8 cellular contexts compared by ENCODE assay signal in genomic region chr10:5888843-5889623, GRCh38. TPM values are rescaled to one million over a fixed set of nuclear protein-coding genes. Genes with fewer than 3 reads are reported as not detected.
DNase-seq lines count a peak whose midpoint lies in the region; ATAC-seq lines count a peak whose summit lies in the region.

No MANE protein-coding gene starts in this region.

- H3K9me3 ChIP-seq in SJCRH30 (replicated peaks) (no peaks in the 10 kb centered on the region), skeletal muscle satellite cell (replicated peaks; ENCODE audit: low read length) (no peaks in the 10 kb centered on the region)

- peak overlapping the region; percentile 89 for H3K9ac ChIP-seq in skeletal muscle satellite cell (ENCODE audit: low read depth, low read length)

- H3K4me3 ChIP-seq in SJCRH30 (peak overlapping the region; percentile 84), skeletal muscle satellite cell (ENCODE audit: low read length) (peak overlapping the region; percentile 95)

- H3K4me1 ChIP-seq in SJCRH30 (no peaks in the 10 kb centered on the region), skeletal muscle satellite cell (ENCODE audit: control insufficient read depth, insufficient read depth, low read length) (peaks cover 22% of the 10 kb centered on the region)

- WGBS in adipose tissue, 3 donors: 0 to 1% (median 0%) methylated on average over 57 to 80 of the region's 80 CpGs

- peak overlapping the region; percentile 100 for H3K4me2 ChIP-seq in skeletal muscle satellite cell (ENCODE audit: low read length)

- DNase-seq in A172 (ENCODE audit: low spot score) (peak; percentile 35), SJCRH30 (peak; percentile 27 to 40), iPS DF 4.7 (ENCODE audit: extremely low read depth, low spot score) (peak; percentile 7), midbrain (lab: John Stamatoyannopoulos, UW) (no peak)

- H3K27ac ChIP-seq in SJCRH30: peak overlapping the region; percentile 63
- H3K27ac ChIP-seq in adipose tissue (ENCODE audit: low read depth, low read length): peak overlapping the region; percentile 32

- peaks cover 4% of the 10 kb centered on the region for H3K36me3 ChIP-seq in SJCRH30
- H3K36me3 ChIP-seq in skeletal muscle satellite cell (ENCODE audit: insufficient read depth, low read length): peaks cover 15% of the 10 kb centered on the region

- H3K27me3 ChIP-seq in SJCRH30 (no peaks in the 10 kb centered on the region), skeletal muscle satellite cell (ENCODE audit: control insufficient read depth, insufficient read depth, low read length) (no peaks in the 10 kb centered on the region)

- peak; percentile 26 for ATAC-seq in GM18867 (IDR thresholded peaks at IDR 0.05; ENCODE audit: unreplicated experiment)
- ATAC-seq in HG03103 (IDR thresholded peaks at IDR 0.05; ENCODE audit: low read depth, unreplicated experiment): peak; percentile 22

RNA-seq across cellular contexts. Expression of gene ANKRD16, which starts 0.7 kb away (rescaled TPM):
- total RNA-seq in A172 (2014; rRNA removed; shearing (Covaris generic)): 14.0 and 14.6 TPM in 2 replicates
- 2.9 and 5.6 TPM in 2 replicates for total RNA-seq in SJCRH30 (2014; rRNA removed; shearing (Covaris generic))
- polyA plus RNA-seq in adipose tissue: 1 to 10 TPM; 3.3 to 4.8 (median 4.6) TPM
- 9.8 and 9.9 TPM in 2 replicates for total RNA-seq in skeletal muscle satellite cell (2012; rRNA removed)

RNA-seq across cellular contexts. Expression of gene FBH1, which starts 1.0 kb away (rescaled TPM):
- 79.0 and 90.1 TPM in 2 replicates for total RNA-seq in A172 (2014; rRNA removed; shearing (Covaris generic))
- total RNA-seq in SJCRH30 (2014; rRNA removed; shearing (Covaris generic)): 32.8 and 38.4 TPM in 2 replicates
- polyA plus RNA-seq in adipose tissue: 10 to 100 TPM; 24.0 to 73.7 (median 46.3) TPM
- total RNA-seq in skeletal muscle satellite cell (2012; rRNA removed): 67.9 and 85.7 TPM in 2 replicates
